Comparison of ENCODE assay signal across 8 cellular contexts in the genomic region with DNA sequence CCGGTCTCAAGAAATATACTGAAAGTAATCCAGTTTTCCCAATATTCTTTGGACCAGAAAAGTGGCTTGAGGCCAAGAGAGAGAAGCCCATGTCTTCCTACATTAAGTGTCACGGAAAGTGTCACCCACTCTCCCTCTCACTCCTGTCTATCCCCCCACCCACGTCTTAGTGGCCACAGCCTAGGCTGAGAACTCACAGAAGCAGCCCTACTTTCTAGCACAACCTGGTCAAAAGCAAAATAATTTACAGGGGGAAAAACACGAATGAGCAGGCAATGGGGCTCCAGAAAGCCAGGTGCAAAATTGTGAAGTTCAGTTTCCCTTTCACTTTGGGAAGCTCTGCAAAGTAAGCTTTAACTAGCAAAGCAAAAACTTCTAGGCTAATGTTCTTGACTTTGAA.
DNase-seq lines count a peak whose midpoint lies in the region; ATAC-seq and TF ChIP-seq lines count a peak whose summit lies in the region.

No MANE protein-coding gene starts in this region.

- H3K27ac ChIP-seq in parathyroid adenoma: peak overlapping the region; percentile 93

- no peak for TF ChIP-seq CTCF in parathyroid adenoma (IDR thresholded peaks at IDR 0.05)

- no peaks in the 10 kb centered on the region for H3K9me3 ChIP-seq in parathyroid adenoma (ENCODE audit: control insufficient read depth, low read length)

- H3K4me1 Mint-ChIP-seq in activated CD4-positive, alpha-beta T cell treated with anti-CD3 and anti-CD28 coated beads, Interleukin-2, amount 10 ng/mL, durations not matched to agents 24 days and 14 days: peaks cover 25% of the 10 kb centered on the region

- intact Hi-C loops in activated CD4-positive, alpha-beta T cell treated with anti-CD3 and anti-CD28 coated beads, Interleukin-2, amount 10 ng/mL, durations not matched to agents 24 days and 14 days (cut with micrococcal nuclease): loop anchor here (2.0 to 10.0 kb wide), 5 partner anchors 195 to 648 kb away; no protein-coding TSS in a partner anchor

- H3K4me2 ChIP-seq in parathyroid adenoma (ENCODE audit: low read length): peak overlapping the region; percentile 59

- H3K27me3 Mint-ChIP-seq in activated CD4-positive, alpha-beta T cell treated with anti-CD3 and anti-CD28 coated beads, Interleukin-2, amount 10 ng/mL, durations not matched to agents 24 days and 14 days: no peaks in the 10 kb centered on the region

- H3K27ac Mint-ChIP-seq in activated CD4-positive, alpha-beta T cell treated with anti-CD3 and anti-CD28 coated beads, Interleukin-2, amount 10 ng/mL, durations not matched to agents 24 days and 14 days: peak overlapping the region; percentile 25

- peak overlapping the region; percentile 90 for H2AFZ ChIP-seq in parathyroid adenoma

- no peaks in the 10 kb centered on the region for H3K36me3 ChIP-seq in parathyroid adenoma (ENCODE audit: control insufficient read depth, insufficient read depth, low read length)

- no peaks in the 10 kb centered on the region for H3K27me3 ChIP-seq in parathyroid adenoma (ENCODE audit: control insufficient read depth, insufficient read depth, low read length)

- peak overlapping the region; percentile 8 for H3K4me3 ChIP-seq in parathyroid adenoma (ENCODE audit: low read depth, low read length)

- peak; percentile 76 for DNase-seq in activated CD4-positive, alpha-beta T cell treated with anti-CD3 and anti-CD28 coated beads, Interleukin-2, amount 10 ng/mL, durations not matched to agents 24 days and 14 days
- DNase-seq in NCI-H510A treated with DMSO at 0.1 percent for 48 hours (lab: John Stamatoyannopoulos, UW): no peak
- no peak for DNase-seq in medulla oblongata (ENCODE audit: extremely low spot score)
- no peak for DNase-seq in COR-L47 (lab: John Stamatoyannopoulos, UW)
- no peak for DNase-seq in NCI-H1048 (lab: John Stamatoyannopoulos, UW)

- ATAC-seq in GM18907 (IDR thresholded peaks at IDR 0.05; ENCODE audit: unreplicated experiment) (peak; percentile 40), HG02610 (IDR thresholded peaks at IDR 0.05; ENCODE audit: unreplicated experiment) (peak; percentile 42)

- H3K4me1 ChIP-seq in parathyroid adenoma: peaks cover 45% of the 10 kb centered on the region

- no peak overlapping the region for H3K9ac ChIP-seq in parathyroid adenoma

- no peaks in the 10 kb centered on the region for H3K9me3 Mint-ChIP-seq in activated CD4-positive, alpha-beta T cell treated with anti-CD3 and anti-CD28 coated beads, Interleukin-2, amount 10 ng/mL, durations not matched to agents 24 days and 14 days

- peak overlapping the region; percentile 67 for H3K4me3 Mint-ChIP-seq in activated CD4-positive, alpha-beta T cell treated with anti-CD3 and anti-CD28 coated beads, Interleukin-2, amount 10 ng/mL, durations not matched to agents 24 days and 14 days

- no peaks in the 10 kb centered on the region for H3K79me2 ChIP-seq in parathyroid adenoma

- H3K36me3 Mint-ChIP-seq in activated CD4-positive, alpha-beta T cell treated with anti-CD3 and anti-CD28 coated beads, Interleukin-2, amount 10 ng/mL, durations not matched to agents 24 days and 14 days (ENCODE audit: low read depth): no peaks in the 10 kb centered on the region
